ENCODE assay signal across 8 cellular contexts in genomic region chr22:46067159-46068111, GRCh38.
DNase-seq lines count a peak whose midpoint lies in the region; ATAC-seq lines count a peak whose summit lies in the region.

No MANE protein-coding gene starts in this region.

- intact Hi-C loops in Right ventricle myocardium superior (cut with DNase I), result no loop called here
- intact Hi-C loops in Right ventricle myocardium inferior (cut with DNase I), result loop anchor here (1.0 kb wide), 1 partner anchor 10 kb away; no protein-coding TSS in a partner anchor
- intact Hi-C loops in activated T-helper 2 cell treated with anti-CD3 and anti-CD28 coated beads, Interferon-gamma antibody, Interleukin-2, Interleukin-4, amounts not matched to agents 10 μg/mL and 5 μg/mL and 100 μg/mL, durations not matched to agents 14 hours and 24 hours and 36 hours (cut with micrococcal nuclease), result no loop called here
- intact Hi-C loops in left colon (cut with DNase I, micrococcal nuclease), result no loop called here
- intact Hi-C loops in activated T-helper 1 cell treated with anti-CD3 and anti-CD28 coated beads, Interleukin-12 subunit alpha, Interleukin-12 subunit beta, Interleukin-2, Interleukin-4 antibody, amounts not matched to agents 30 ng/mL and 10 ng/mL and 1 ng/mL, durations not matched to agents 14 hours and 24 hours and 36 hours (cut with micrococcal nuclease), result loop anchor here (2.0 kb wide), 1 partner anchor 13 kb away; no protein-coding TSS in a partner anchor

- H3K4me1 Mint-ChIP-seq in activated T-helper 2 cell treated with anti-CD3 and anti-CD28 coated beads, Interferon-gamma antibody, Interleukin-2, Interleukin-4, amounts not matched to agents 10 μg/mL and 5 μg/mL and 100 μg/mL, durations not matched to agents 14 hours and 24 hours and 36 hours (ENCODE audit: low read depth), result peaks cover 22% of the 10 kb centered on the region
- peaks cover 13% of the 10 kb centered on the region for H3K4me1 Mint-ChIP-seq in activated T-helper 1 cell treated with anti-CD3 and anti-CD28 coated beads, Interleukin-12 subunit alpha, Interleukin-12 subunit beta, Interleukin-2, Interleukin-4 antibody, amounts not matched to agents 30 ng/mL and 10 ng/mL and 1 ng/mL, durations not matched to agents 14 hours and 24 hours and 36 hours (ENCODE audit: low read depth)

- H3K9me3 Mint-ChIP-seq in activated T-helper 2 cell treated with anti-CD3 and anti-CD28 coated beads, Interferon-gamma antibody, Interleukin-2, Interleukin-4, amounts not matched to agents 10 μg/mL and 5 μg/mL and 100 μg/mL, durations not matched to agents 14 hours and 24 hours and 36 hours, result no peaks in the 10 kb centered on the region
- no peaks in the 10 kb centered on the region for H3K9me3 Mint-ChIP-seq in activated T-helper 1 cell treated with anti-CD3 and anti-CD28 coated beads, Interleukin-12 subunit alpha, Interleukin-12 subunit beta, Interleukin-2, Interleukin-4 antibody, amounts not matched to agents 30 ng/mL and 10 ng/mL and 1 ng/mL, durations not matched to agents 14 hours and 24 hours and 36 hours

- H3K27me3 Mint-ChIP-seq in activated T-helper 2 cell treated with anti-CD3 and anti-CD28 coated beads, Interferon-gamma antibody, Interleukin-2, Interleukin-4, amounts not matched to agents 10 μg/mL and 5 μg/mL and 100 μg/mL, durations not matched to agents 14 hours and 24 hours and 36 hours (ENCODE audit: low read depth), result no peaks in the 10 kb centered on the region
- peaks cover 4% of the 10 kb centered on the region for H3K27me3 Mint-ChIP-seq in activated T-helper 1 cell treated with anti-CD3 and anti-CD28 coated beads, Interleukin-12 subunit alpha, Interleukin-12 subunit beta, Interleukin-2, Interleukin-4 antibody, amounts not matched to agents 30 ng/mL and 10 ng/mL and 1 ng/mL, durations not matched to agents 14 hours and 24 hours and 36 hours (ENCODE audit: insufficient read depth)

- no peaks in the 10 kb centered on the region for H3K36me3 Mint-ChIP-seq in activated T-helper 2 cell treated with anti-CD3 and anti-CD28 coated beads, Interferon-gamma antibody, Interleukin-2, Interleukin-4, amounts not matched to agents 10 μg/mL and 5 μg/mL and 100 μg/mL, durations not matched to agents 14 hours and 24 hours and 36 hours (ENCODE audit: low read depth)
- no peaks in the 10 kb centered on the region for H3K36me3 Mint-ChIP-seq in activated T-helper 1 cell treated with anti-CD3 and anti-CD28 coated beads, Interleukin-12 subunit alpha, Interleukin-12 subunit beta, Interleukin-2, Interleukin-4 antibody, amounts not matched to agents 30 ng/mL and 10 ng/mL and 1 ng/mL, durations not matched to agents 14 hours and 24 hours and 36 hours (ENCODE audit: low read depth)

- DNase-seq in Right ventricle myocardium superior (peak; percentile 42), Right ventricle myocardium inferior (ENCODE audit: missing footprints) (no peak), left colon (peak; percentile 22), DMS153 (lab: John Stamatoyannopoulos, UW) (no peak)
- no peak for DNase-seq in activated T-helper 2 cell treated with anti-CD3 and anti-CD28 coated beads, Interferon-gamma antibody, Interleukin-2, Interleukin-4, amounts not matched to agents 10 μg/mL and 5 μg/mL and 100 μg/mL, durations not matched to agents 14 hours and 24 hours and 36 hours (ENCODE audit: low spot score)
- no peak for DNase-seq in activated T-helper 1 cell treated with anti-CD3 and anti-CD28 coated beads, Interleukin-12 subunit alpha, Interleukin-12 subunit beta, Interleukin-2, Interleukin-4 antibody, amounts not matched to agents 30 ng/mL and 10 ng/mL and 1 ng/mL, durations not matched to agents 14 hours and 24 hours and 36 hours (ENCODE audit: low spot score)

- ATAC-seq in Right ventricle myocardium superior (ENCODE audit: poor library complexity) (no peak), Right ventricle myocardium inferior (no peak), left colon (no peak), HG03045 (IDR thresholded peaks at IDR 0.05; ENCODE audit: unreplicated experiment) (no peak), GM19395 (IDR thresholded peaks at IDR 0.05; ENCODE audit: unreplicated experiment) (no peak)

- no peak overlapping the region for H3K4me3 Mint-ChIP-seq in activated T-helper 2 cell treated with anti-CD3 and anti-CD28 coated beads, Interferon-gamma antibody, Interleukin-2, Interleukin-4, amounts not matched to agents 10 μg/mL and 5 μg/mL and 100 μg/mL, durations not matched to agents 14 hours and 24 hours and 36 hours (ENCODE audit: low read depth)
- no peak overlapping the region for H3K4me3 Mint-ChIP-seq in activated T-helper 1 cell treated with anti-CD3 and anti-CD28 coated beads, Interleukin-12 subunit alpha, Interleukin-12 subunit beta, Interleukin-2, Interleukin-4 antibody, amounts not matched to agents 30 ng/mL and 10 ng/mL and 1 ng/mL, durations not matched to agents 14 hours and 24 hours and 36 hours

- peak overlapping the region; percentile 1 for H3K27ac Mint-ChIP-seq in activated T-helper 2 cell treated with anti-CD3 and anti-CD28 coated beads, Interferon-gamma antibody, Interleukin-2, Interleukin-4, amounts not matched to agents 10 μg/mL and 5 μg/mL and 100 μg/mL, durations not matched to agents 14 hours and 24 hours and 36 hours
- no peak overlapping the region for H3K27ac Mint-ChIP-seq in activated T-helper 1 cell treated with anti-CD3 and anti-CD28 coated beads, Interleukin-12 subunit alpha, Interleukin-12 subunit beta, Interleukin-2, Interleukin-4 antibody, amounts not matched to agents 30 ng/mL and 10 ng/mL and 1 ng/mL, durations not matched to agents 14 hours and 24 hours and 36 hours

Comparison
In these comparisons a context has a peak if more than half of its experiments do, and no peak if none do; other contexts are left out.
1. DNase-seq: peak in Right ventricle myocardium superior (single experiment) and left colon (2 of 2); none in Right ventricle myocardium inferior (single experiment), activated T-helper 2 cell treated with anti-CD3 and anti-CD28 coated beads, Interferon-gamma antibody, Interleukin-2, Interleukin-4, amounts not matched to agents 10 μg/mL and 5 μg/mL and 100 μg/mL, durations not matched to agents 14 hours and 24 hours and 36 hours (single experiment), activated T-helper 1 cell treated with anti-CD3 and anti-CD28 coated beads, Interleukin-12 subunit alpha, Interleukin-12 subunit beta, Interleukin-2, Interleukin-4 antibody, amounts not matched to agents 30 ng/mL and 10 ng/mL and 1 ng/mL, durations not matched to agents 14 hours and 24 hours and 36 hours (single experiment) and DMS153 (single experiment).
2. intact Hi-C loops: an anchor here in Right ventricle myocardium inferior (1.0 kb wide) and activated T-helper 1 cell treated with anti-CD3 and anti-CD28 coated beads, Interleukin-12 subunit alpha, Interleukin-12 subunit beta, Interleukin-2, Interleukin-4 antibody, amounts not matched to agents 30 ng/mL and 10 ng/mL and 1 ng/mL, durations not matched to agents 14 hours and 24 hours and 36 hours (2.0 kb wide); none called in Right ventricle myocardium superior, activated T-helper 2 cell treated with anti-CD3 and anti-CD28 coated beads, Interferon-gamma antibody, Interleukin-2, Interleukin-4, amounts not matched to agents 10 μg/mL and 5 μg/mL and 100 μg/mL, durations not matched to agents 14 hours and 24 hours and 36 hours and left colon.